ENCODE assay signal across 15 cellular contexts in the genomic region with DNA sequence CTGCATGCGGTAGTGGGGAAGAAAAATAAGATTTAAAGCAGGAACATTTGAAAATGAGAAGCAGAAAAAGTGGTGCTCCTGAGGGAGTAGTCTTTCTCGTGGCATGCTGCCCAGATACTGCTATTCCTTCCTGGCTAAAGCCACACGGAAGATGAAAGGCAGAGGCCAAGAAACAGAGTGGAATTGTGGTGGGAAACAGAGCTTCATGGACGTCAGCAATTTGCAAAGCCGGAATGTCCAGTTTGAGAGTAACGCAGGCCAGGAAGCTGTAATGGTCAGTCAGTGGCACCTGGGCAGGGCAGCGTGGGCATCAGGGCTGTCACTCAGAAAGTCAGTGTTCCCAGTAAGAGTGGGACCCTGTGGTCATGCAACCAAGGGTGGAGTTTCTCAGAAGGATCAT.
"Had no signal": no experiment of that assay in that cellular context is flagged by ENCODE, and none has a peak within 500 bp of the region (broad histone marks: within the 10 kb centered on the region; RNA-seq: fewer than 3 reads in every experiment).

No MANE protein-coding gene starts in this region.

- H3K36me3 Mint-ChIP-seq: T-cell had no signal

- H3K27me3 Mint-ChIP-seq: activated CD4-positive, alpha-beta T cell treated with anti-CD3 and anti-CD28 coated beads, Interleukin-2, amount 10 ng/mL, durations not matched to agents 7 days and 5 days; activated naive CD8-positive, alpha-beta T cell treated with anti-CD3 and anti-CD28 coated beads, Interleukin-2, amount 50 U/mL, for 24 hours had no signal

- H3K4me3 Mint-ChIP-seq: activated CD4-positive, alpha-beta T cell treated with anti-CD3 and anti-CD28 coated beads, Interleukin-2, amount 10 ng/mL, durations not matched to agents 7 days and 5 days; activated naive CD8-positive, alpha-beta T cell treated with anti-CD3 and anti-CD28 coated beads, Interleukin-2, amount 50 U/mL, for 24 hours; T-cell had no signal

- ATAC-seq: activated naive CD8-positive, alpha-beta T cell treated with anti-CD3 and anti-CD28 coated beads, Interleukin-2, amount 50 U/mL, for 24 hours; foreskin keratinocyte; stimulated activated naive CD8-positive, alpha-beta T cell treated with anti-CD3 and anti-CD28 coated beads, Interleukin-15, Interleukin-2, amounts not matched to agents 100 U/mL and 50 U/mL, for 24 hours; T-cell had no signal

- H3K27me3 ChIP-seq: colonic mucosa, foreskin keratinocyte, neutrophil, uterus had no signal

- H3K27ac ChIP-seq: colonic mucosa, foreskin keratinocyte, left ventricle myocardium inferior, neutrophil, uterus had no signal

- DNase-seq: activated CD4-positive, alpha-beta T cell treated with anti-CD3 and anti-CD28 coated beads, Interleukin-2, amount 10 ng/mL, durations not matched to agents 7 days and 5 days; activated CD8-positive, alpha-beta memory T cell treated with anti-CD3 and anti-CD28 coated beads for 24 hours; activated naive CD4-positive, alpha-beta T cell treated with Interleukin-2 at 50 U/mL for 16 hours; activated naive CD8-positive, alpha-beta T cell treated with anti-CD3 and anti-CD28 coated beads, Interleukin-2, amount 50 U/mL, for 24 hours; caudate nucleus; colonic mucosa; foreskin keratinocyte; left ventricle myocardium inferior; stimulated activated CD4-positive, alpha-beta T cell treated with anti-CD3 and anti-CD28 coated beads, Interleukin-4, amount 100 ng/mL, for 1 hour; stimulated activated CD8-positive, alpha-beta memory T cell treated with anti-CD3 and anti-CD28 coated beads, Interleukin-4, amount 100 ng/mL, for 48 hours; stimulated activated naive CD8-positive, alpha-beta T cell treated with anti-CD3 and anti-CD28 coated beads, Interleukin-15, Interleukin-2, amounts not matched to agents 100 U/mL and 50 U/mL, for 24 hours; T-cell; T1000; uterus had no signal

- H3K9me3 ChIP-seq: colonic mucosa, left ventricle myocardium inferior, neutrophil, uterus had no signal

- H3K36me3 ChIP-seq: colonic mucosa, left ventricle myocardium inferior, neutrophil, uterus had no signal

- H3K9me3 Mint-ChIP-seq: activated CD4-positive, alpha-beta T cell treated with anti-CD3 and anti-CD28 coated beads, Interleukin-2, amount 10 ng/mL, durations not matched to agents 7 days and 5 days; activated naive CD8-positive, alpha-beta T cell treated with anti-CD3 and anti-CD28 coated beads, Interleukin-2, amount 50 U/mL, for 24 hours; T-cell had no signal

- H3K27ac Mint-ChIP-seq: activated CD4-positive, alpha-beta T cell treated with anti-CD3 and anti-CD28 coated beads, Interleukin-2, amount 10 ng/mL, durations not matched to agents 7 days and 5 days; T-cell had no signal

- H3K4me3 ChIP-seq: colonic mucosa, left ventricle myocardium inferior, uterus had no signal

- H3K4me1 ChIP-seq: colonic mucosa, foreskin keratinocyte, left ventricle myocardium inferior, uterus had no signal

- H3K4me1 Mint-ChIP-seq: activated CD4-positive, alpha-beta T cell treated with anti-CD3 and anti-CD28 coated beads, Interleukin-2, amount 10 ng/mL, durations not matched to agents 7 days and 5 days; activated naive CD8-positive, alpha-beta T cell treated with anti-CD3 and anti-CD28 coated beads, Interleukin-2, amount 50 U/mL, for 24 hours; T-cell had no signal
